In the genomic region with DNA sequence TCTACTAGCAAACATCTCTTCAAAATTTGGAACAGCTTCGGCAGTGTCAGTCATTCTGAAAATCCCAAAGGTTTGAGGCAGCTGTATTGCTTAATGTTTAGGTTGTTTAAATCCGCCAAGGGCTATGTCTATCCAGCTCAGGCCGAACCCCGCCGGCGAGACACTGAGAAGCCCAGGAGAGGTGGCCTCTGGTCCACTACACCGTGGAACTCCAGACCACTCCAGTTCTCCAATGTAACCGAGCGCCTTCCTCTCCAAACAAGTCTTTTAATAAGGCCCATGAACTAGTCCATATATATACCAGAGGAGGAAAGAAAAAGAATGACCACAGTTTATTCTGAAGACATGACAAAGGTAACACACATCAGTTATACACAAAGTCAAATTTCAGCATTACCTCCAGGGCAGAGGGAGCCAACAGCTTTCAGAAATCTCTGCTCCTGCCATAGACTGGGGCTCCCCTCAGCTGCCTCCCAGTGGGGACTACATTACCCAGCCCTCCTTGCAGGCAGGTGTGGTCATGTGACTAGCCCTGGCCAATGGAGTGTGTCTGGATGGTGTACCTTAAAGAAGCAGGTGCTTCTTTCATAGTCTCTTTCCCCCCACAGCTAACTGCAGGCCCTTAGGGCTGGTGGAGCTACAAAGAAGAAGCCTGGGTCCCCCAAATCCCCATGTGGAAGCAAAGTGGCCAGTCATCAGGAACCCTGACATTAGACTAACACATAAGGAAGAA, we compare ENCODE assay signal across 9 cellular contexts. TPM values are rescaled to one million over a fixed set of nuclear protein-coding genes. Genes with fewer than 3 reads are reported as not detected.
DNase-seq lines count a peak whose midpoint lies in the region; ATAC-seq and TF ChIP-seq lines count a peak whose summit lies in the region.
"Had no signal": no experiment of that assay in that cellular context is flagged by ENCODE, and none has a peak within 500 bp of the region (broad histone marks: within the 10 kb centered on the region; RNA-seq: fewer than 3 reads in every experiment).

Gene RAMACL, minus strand, starts transcription at position 255 of the 733 bp plus-strand sequence. Its CDS starts 201 bp downstream, at position 54.

- H3K27ac Mint-ChIP-seq in activated CD4-positive, alpha-beta memory T cell treated with anti-CD3 and anti-CD28 coated beads for 36 hours = no peak within 1 kb of the TSS

- H3K27ac ChIP-seq in smooth muscle cell (ENCODE audit: low read depth) = no peak within 1 kb of the TSS
- H3K27ac ChIP-seq: heart left ventricle, SK-N-MC had no signal

- peaks cover 2% of the 10 kb centered on the region for H3K79me2 ChIP-seq in smooth muscle cell (ENCODE audit: low read depth)

- intact Hi-C loops in activated CD4-positive, alpha-beta memory T cell treated with anti-CD3 and anti-CD28 coated beads for 36 hours (cut with micrococcal nuclease) = no loop called here

- no peaks in the 10 kb centered on the region for H3K9me3 ChIP-seq in smooth muscle cell (replicated peaks; ENCODE audit: low read depth)
- H3K9me3 ChIP-seq: heart left ventricle had no signal

- H3K9ac ChIP-seq in smooth muscle cell (ENCODE audit: low read depth) = no peak within 1 kb of the TSS

- H4K20me1 ChIP-seq in smooth muscle cell (ENCODE audit: low read depth) = no peaks in the 10 kb centered on the region

- CTCF ChIA-PET in activated CD4-positive, alpha-beta memory T cell treated with anti-CD3 and anti-CD28 coated beads for 36 hours (lab: Charles Lee) = no interaction called here

- no peaks in the 10 kb centered on the region for H3K36me3 ChIP-seq in smooth muscle cell (ENCODE audit: low read depth)
- H3K36me3 ChIP-seq: heart left ventricle had no signal

- H3K36me3 Mint-ChIP-seq in activated CD4-positive, alpha-beta memory T cell treated with anti-CD3 and anti-CD28 coated beads for 36 hours = no peaks in the 10 kb centered on the region

- H3K27me3 ChIP-seq in smooth muscle cell (ENCODE audit: low read depth) = no peaks in the 10 kb centered on the region
- H3K27me3 ChIP-seq: heart left ventricle had no signal

- no peaks in the 10 kb centered on the region for H3K27me3 Mint-ChIP-seq in activated CD4-positive, alpha-beta memory T cell treated with anti-CD3 and anti-CD28 coated beads for 36 hours

- no peak within 1 kb of the TSS for H3K4me2 ChIP-seq in smooth muscle cell

- no peak within 1 kb of the TSS for H3K4me3 Mint-ChIP-seq in activated CD4-positive, alpha-beta memory T cell treated with anti-CD3 and anti-CD28 coated beads for 36 hours

- H3F3A ChIP-seq in smooth muscle cell (ENCODE audit: low read depth) = no peaks in the 10 kb centered on the region

- 97% methylated on average over 9 of the region's 9 CpGs for WGBS in smooth muscle cell (ENCODE audit: low lambda C conversion rate)

- TF ChIP-seq CTCF in smooth muscle cell (IDR thresholded peaks at IDR 0.05; ENCODE audit: borderline replicate concordance, insufficient read depth, poor library complexity, severe bottlenecking) = no peak

- peak; percentile 55 for DNase-seq in activated CD4-positive, alpha-beta memory T cell treated with anti-CD3 and anti-CD28 coated beads for 36 hours
- DNase-seq in left kidney (ENCODE audit: low read depth, low spot score) (peak; percentile 70), smooth muscle cell (lab: John Stamatoyannopoulos, UW; ENCODE audit: unreplicated experiment) (no peak), NCI-H1694 (lab: John Stamatoyannopoulos, UW) (no peak)
- DNase-seq: heart left ventricle had no signal

- POLR2A ChIA-PET in activated CD4-positive, alpha-beta memory T cell treated with anti-CD3 and anti-CD28 coated beads for 36 hours (lab: Charles Lee) = no interaction called here

- H3K4me3 ChIP-seq in smooth muscle cell = no peak within 1 kb of the TSS
- H3K4me3 ChIP-seq: heart left ventricle, SK-N-MC had no signal

- ATAC-seq in GM18511 (IDR thresholded peaks at IDR 0.05; ENCODE audit: unreplicated experiment) (peak; percentile 59), GM21515 (IDR thresholded peaks at IDR 0.05; ENCODE audit: unreplicated experiment) (peak; percentile 67), HG03565 (IDR thresholded peaks at IDR 0.05; ENCODE audit: unreplicated experiment) (peak; percentile 68)

- H3K4me1 Mint-ChIP-seq in activated CD4-positive, alpha-beta memory T cell treated with anti-CD3 and anti-CD28 coated beads for 36 hours (ENCODE audit: low read depth) = peaks cover 14% of the 10 kb centered on the region

- H3K9me3 Mint-ChIP-seq in activated CD4-positive, alpha-beta memory T cell treated with anti-CD3 and anti-CD28 coated beads for 36 hours = no peaks in the 10 kb centered on the region

- H3K4me1 ChIP-seq in smooth muscle cell (ENCODE audit: low read depth) = peaks cover 7% of the 10 kb centered on the region

- H2AFZ ChIP-seq in smooth muscle cell (ENCODE audit: low read depth) = no peak within 1 kb of the TSS

RNA-seq across cellular contexts. Expression of gene RAMACL, which starts in this region (rescaled TPM):
- under 1 TPM; 0.29 to 0.31 TPM for total RNA-seq in activated CD4-positive, alpha-beta memory T cell treated with anti-CD3 and anti-CD28 coated beads for 36 hours
- total RNA-seq in smooth muscle cell = 0.13 and 0.99 TPM in 2 replicates
- polyA plus RNA-seq in smooth muscle cell = 0.14 and 0.89 TPM in 2 replicates

Comparison
In these comparisons a context has a peak if more than half of its experiments do, and no peak if none do; other contexts are left out.
1. Peak in DNase-seq in activated CD4-positive, alpha-beta memory T cell treated with anti-CD3 and anti-CD28 coated beads for 36 hours; RNA of the gene not detected or under 1 TPM.